Comparison of ENCODE assay signal across 11 cellular contexts in genomic region chr7:27110977-27111752, GRCh38. TPM values are rescaled to one million over a fixed set of nuclear protein-coding genes. Genes with fewer than 3 reads are reported as not detected.
A peak's percentile ranks its signal among the peaks of the same experiment; 100 is the strongest.
DNase-seq lines count a peak whose midpoint lies in the region; ATAC-seq and TF ChIP-seq lines count a peak whose summit lies in the region.
"Had no signal": no experiment of that assay in that cellular context is flagged by ENCODE, and none has a peak within 500 bp of the region (broad histone marks: within the 10 kb centered on the region; RNA-seq: fewer than 3 reads in every experiment).

No MANE protein-coding gene starts in this region.

- 0 out of 2 replicates have a peak overlapping the region, but pooled peaks have one; percentile 48 for H3K4me3 ChIP-seq in HUES48 (ENCODE audit: low read depth, low read length)
- peak overlapping the region; percentile 28 to 66 (median 41) for H3K4me3 ChIP-seq in mammary epithelial cell (replicated peaks in 1 of 3; ENCODE audit: insufficient read depth in 1 of 3, low read depth in 2 of 3, low read length in 3 of 3)
- no peak overlapping the region for H3K4me3 ChIP-seq in mesodermal cell (ENCODE audit: extremely low read depth, insufficient read depth, low read length, poor library complexity, severe bottlenecking)
- peak overlapping the region in 2 of 4 donors; percentile 17 to 34 for H3K4me3 ChIP-seq in transverse colon

- TF ChIP-seq CTCF in mammary epithelial cell (conservative IDR thresholded peaks at IDR 0.05 in 1 of 2, IDR thresholded peaks at IDR 0.05 in 1 of 2; ENCODE audit: extremely low read depth in 1 of 2, insufficient read depth in 1 of 2, low read depth in 1 of 2, low read length in 2 of 2) (no peak), transverse colon (IDR thresholded peaks at IDR 0.05) (no peak)

- TF ChIP-seq POLR2A in transverse colon (IDR thresholded peaks at IDR 0.05) = no peak

- H3K36me3 ChIP-seq in HUES48 (ENCODE audit: control insufficient read depth, insufficient read depth, low read length) (no peaks in the 10 kb centered on the region), mammary epithelial cell (ENCODE audit: insufficient read depth, low read length) (no peaks in the 10 kb centered on the region), mesodermal cell (ENCODE audit: control insufficient read depth, insufficient read depth, low read length) (no peaks in the 10 kb centered on the region), transverse colon (no peaks in the 10 kb centered on the region)

- peaks cover 99% of the 10 kb centered on the region for H3K27me3 ChIP-seq in HUES48 (ENCODE audit: control insufficient read depth, insufficient read depth, low read length)
- H3K27me3 ChIP-seq in mammary epithelial cell (ENCODE audit: insufficient read depth, low read length) = no peaks in the 10 kb centered on the region
- no peaks in the 10 kb centered on the region for H3K27me3 ChIP-seq in transverse colon

- intact Hi-C loops in mammary epithelial cell (cut with micrococcal nuclease) = no loop called here
- intact Hi-C loops in transverse colon (cut with DNase I; ENCODE audit: low total_unique reads) = no loop called here

- no peaks in the 10 kb centered on the region for H4K20me1 ChIP-seq in mammary epithelial cell (ENCODE audit: insufficient read depth, low read length)

- dilution Hi-C loops in mammary epithelial cell (cut with HindIII; ENCODE audit: low sequenced_read_pairs) = no loop called here

- H3K4me1 ChIP-seq in HUES48 (ENCODE audit: control insufficient read depth, insufficient read depth, low read length) = peaks cover 14% of the 10 kb centered on the region; the same call in 1 of the 2 replicates
- H3K4me1 ChIP-seq in mammary epithelial cell (ENCODE audit: insufficient read depth, low read length) = peaks cover 66% of the 10 kb centered on the region
- H3K4me1 ChIP-seq in mesodermal cell (ENCODE audit: control insufficient read depth, insufficient read depth, low read length, poor library complexity, severe bottlenecking) = peaks cover 24% of the 10 kb centered on the region
- H3K4me1 ChIP-seq in transverse colon = peaks cover 10 to 89% (median 63%) of the 10 kb centered on the region in 4 donors

- peak; percentile 87 for DNase-seq in mammary epithelial cell
- no peak for DNase-seq in transverse colon
- DNase-seq in NCI-H1436 treated with DMSO at 0.1 percent for 48 hours (lab: John Stamatoyannopoulos, UW) = no peak
- no peak for DNase-seq in COLO668 (lab: John Stamatoyannopoulos, UW; ENCODE audit: unreplicated experiment)
- DNase-seq: activated CD4-positive, CD25-positive, alpha-beta regulatory T cell; activated naive CD8-positive, alpha-beta T cell treated with anti-CD3 and anti-CD28 coated beads, Interleukin-2, amount 10 ng/mL, durations not matched to agents 7 days and 5 days; stimulated activated CD4-positive, alpha-beta T cell treated with anti-CD3 and anti-CD28 coated beads, Interleukin-15, amount 100 ng/mL, for 24 hours had no signal

- peak overlapping the region; percentile 76 for H2AFZ ChIP-seq in mammary epithelial cell (ENCODE audit: low read depth, low read length)

- H3K27ac ChIP-seq in HUES48 (ENCODE audit: low read depth, low read length) (no peak overlapping the region), mammary epithelial cell (ENCODE audit: insufficient read depth, low read depth, low read length) (peak overlapping the region; percentile 67), mesodermal cell (ENCODE audit: low read depth, low read length, severe bottlenecking) (peak overlapping the region; percentile 65), transverse colon (peak overlapping the region; percentile 90 to 96 (median 92))

- peaks cover 79% of the 10 kb centered on the region for H3K79me2 ChIP-seq in mammary epithelial cell (ENCODE audit: insufficient read depth, low read length)

- peak overlapping the region; percentile 95 for H3K4me2 ChIP-seq in mammary epithelial cell (ENCODE audit: insufficient read depth, low read depth, low read length)

- H3K9me3 ChIP-seq in HUES48 (ENCODE audit: control insufficient read depth, insufficient read depth, low read length) = no peaks in the 10 kb centered on the region
- H3K9me3 ChIP-seq in mammary epithelial cell (replicated peaks; ENCODE audit: insufficient read depth, low read length) = no peaks in the 10 kb centered on the region
- no peaks in the 10 kb centered on the region for H3K9me3 ChIP-seq in mesodermal cell (ENCODE audit: control insufficient read depth, low read length)
- no peaks in the 10 kb centered on the region for H3K9me3 ChIP-seq in transverse colon

- H3K9ac ChIP-seq in HUES48 (ENCODE audit: low read depth, low read length) (no peak overlapping the region), mammary epithelial cell (ENCODE audit: insufficient read depth, low read length) (peak overlapping the region; percentile 82)

- TF ChIP-seq EP300 in transverse colon (IDR thresholded peaks at IDR 0.05; ENCODE audit: low read depth) = no peak

- BruUV-seq in mammary epithelial cell (replicated peaks; lab: Mats Ljungman, UMichigan) = no TSS peak

- ATAC-seq in GM19351 (IDR thresholded peaks at IDR 0.05; ENCODE audit: unreplicated experiment) (no peak), GM18519 (IDR thresholded peaks at IDR 0.05; ENCODE audit: low FRiP score, unreplicated experiment) (no peak)

- 3% methylated on average over 5 of the region's 8 CpGs for WGBS in mammary epithelial cell (ENCODE audit: low coverage, missing lambda C conversion rate)
- 4 to 6% methylated on average over 6 of the region's 8 CpGs for WGBS in mesodermal cell (ENCODE audit: insufficient coverage in 2 of 2), 2 experiments
- 27 to 46% methylated on average over 5 to 8 of the region's 8 CpGs for WGBS in transverse colon (ENCODE audit: low coverage in 1 of 2), 2 donors

- in situ Hi-C loops in mammary epithelial cell (cut with MboI; ENCODE audit: low sequenced_read_pairs in 2 of 2) = no loop called here
- in situ Hi-C loops in transverse colon (cut with MboI; ENCODE audit: low pct_ligation_motif_present in 1 of 4, low pct_unique_long_range_greater_than_20kb in 1 of 4, low sequenced_read_pairs in 3 of 4) = no loop called here

- CTCF ChIA-PET in mammary epithelial cell (lab: Charles Lee; ENCODE audit: low non-redundant PET) = interaction anchor here (0.6 kb wide), 1 partner anchor 256 kb away, joined by 4 read pairs; no protein-coding TSS in a partner anchor

RNA-seq across cellular contexts. Expression of gene HOXA2, which starts 8.7 kb away (rescaled TPM):
- total RNA-seq in mammary epithelial cell (1 to 10 TPM in 1 of 2 donors, under 1 TPM in 1; 0.50 to 1.5 TPM), transverse colon (10 to 100 TPM in 1 of 4 donors, 1 to 10 TPM in 3; 2.7 to 16.1 (median 5.2) TPM)
- 1.3 TPM for polyA plus RNA-seq in mammary epithelial cell
- 1.3 TPM for polyA minus RNA-seq in mammary epithelial cell
- 4.3 TPM for polyA plus RNA-seq in mesodermal cell (2013, experiment 1 of 2)
- 3.0 TPM for polyA plus RNA-seq in mesodermal cell (2013, experiment 2 of 2)
- total RNA-seq: activated naive CD8-positive, alpha-beta T cell treated with anti-CD3 and anti-CD28 coated beads, Interleukin-2, amount 10 ng/mL, durations not matched to agents 7 days and 5 days had no signal

RNA-seq across cellular contexts. Expression of gene HOXA1, which starts 15.4 kb away (rescaled TPM):
- total RNA-seq in mammary epithelial cell (1 to 10 TPM; 2.5 to 9.4 TPM), transverse colon (1 to 10 TPM; 1.4 to 3.2 (median 1.8) TPM)
- polyA plus RNA-seq in mammary epithelial cell = 6.0 TPM
- polyA minus RNA-seq in mammary epithelial cell = 14.9 TPM
- polyA plus RNA-seq in mesodermal cell (2013, experiment 1 of 2) = 7.3 TPM
- polyA plus RNA-seq in mesodermal cell (2013, experiment 2 of 2) = 8.7 TPM

RNA-seq across cellular contexts. Expression of gene HOXA4, which starts 19.4 kb away (rescaled TPM):
- total RNA-seq in mammary epithelial cell (1 to 10 TPM in 1 of 2 donors, not detected in 1; 1.5 TPM), transverse colon (10 to 100 TPM in 2 of 4 donors, 1 to 10 TPM in 2; 3.5 to 42.4 (median 10.6) TPM)
- polyA plus RNA-seq in mammary epithelial cell = 1.8 TPM
- 9.3 TPM for polyA minus RNA-seq in mammary epithelial cell
- 2.1 TPM for polyA plus RNA-seq in mesodermal cell (2013, experiment 1 of 2)
- 2.3 TPM for polyA plus RNA-seq in mesodermal cell (2013, experiment 2 of 2)

RNA-seq across cellular contexts. Expression of gene HOXA5, which starts 32.3 kb away (rescaled TPM):
- total RNA-seq in mammary epithelial cell (10 to 100 TPM in 1 of 2 donors, 1 to 10 TPM in 1; 9.1 to 11.0 TPM), transverse colon (10 to 100 TPM; 18.3 to 89.8 (median 31.6) TPM)
- polyA plus RNA-seq in mammary epithelial cell = 8.6 TPM
- polyA minus RNA-seq in mammary epithelial cell = 4.3 TPM
- polyA plus RNA-seq in mesodermal cell (2013, experiment 1 of 2) = 5.5 TPM
- polyA plus RNA-seq in mesodermal cell (2013, experiment 2 of 2) = 4.9 TPM
- total RNA-seq: activated naive CD8-positive, alpha-beta T cell treated with anti-CD3 and anti-CD28 coated beads, Interleukin-2, amount 10 ng/mL, durations not matched to agents 7 days and 5 days had no signal

RNA-seq across cellular contexts. Expression of gene HOXA6, which starts 36.4 kb away (rescaled TPM):
- total RNA-seq in mammary epithelial cell = 1 to 10 TPM; 3.1 to 4.7 TPM
- 0.71 TPM for polyA plus RNA-seq in mammary epithelial cell
- polyA minus RNA-seq in mammary epithelial cell = 1.1 TPM
- polyA plus RNA-seq in mesodermal cell (2013, experiment 1 of 2) = 4.2 TPM
- polyA plus RNA-seq in mesodermal cell (2013, experiment 2 of 2) = 2.2 TPM
- 10 to 100 TPM; 12.9 to 27.8 (median 17.3) TPM for total RNA-seq in transverse colon
- total RNA-seq: activated naive CD8-positive, alpha-beta T cell treated with anti-CD3 and anti-CD28 coated beads, Interleukin-2, amount 10 ng/mL, durations not matched to agents 7 days and 5 days had no signal
